8 cellular contexts compared by ENCODE assay signal in the genomic region with DNA sequence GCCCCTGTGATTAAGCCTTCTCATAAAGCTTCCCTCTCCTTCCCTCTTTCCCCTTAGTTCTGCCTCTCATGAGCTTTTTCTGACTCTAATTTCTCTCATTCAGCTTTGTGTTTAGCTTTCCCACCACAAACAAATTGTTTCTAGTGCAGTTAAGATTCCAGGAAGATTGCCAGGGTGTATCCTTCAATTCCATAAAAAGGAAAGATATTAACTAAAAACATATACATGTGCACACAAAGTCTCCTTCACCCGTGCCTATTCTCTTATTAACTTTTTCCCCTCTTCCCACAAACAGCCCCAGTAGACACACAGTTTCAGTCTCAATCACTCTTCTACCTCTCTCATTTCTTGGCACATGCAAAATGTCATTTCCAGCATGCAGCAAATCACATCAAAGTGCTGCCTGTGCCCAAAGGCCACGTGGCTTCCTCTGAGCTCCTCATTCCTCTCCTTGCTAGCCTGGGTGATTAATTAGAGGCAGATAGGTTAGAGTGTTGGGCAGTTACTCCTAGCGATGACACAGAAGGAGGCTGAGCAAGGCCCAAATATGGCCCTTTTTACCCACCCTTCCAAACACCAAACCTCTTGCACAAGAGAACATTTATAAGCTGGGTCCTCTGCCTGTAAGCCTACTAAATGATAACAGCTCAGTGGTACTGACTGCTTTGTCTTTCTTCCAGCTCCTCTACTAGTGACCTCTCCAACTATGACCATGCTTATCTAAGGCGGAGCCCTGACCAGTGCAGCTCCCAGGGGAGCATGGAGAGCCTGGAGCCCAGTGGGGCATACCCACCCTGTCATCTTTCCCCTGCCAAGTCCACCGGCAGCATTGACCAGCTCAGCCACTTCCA.
DNase-seq lines count a peak whose midpoint lies in the region; ATAC-seq and TF ChIP-seq lines count a peak whose summit lies in the region.
"Had no signal": no experiment of that assay in that cellular context is flagged by ENCODE, and none has a peak within 500 bp of the region (broad histone marks: within the 10 kb centered on the region; RNA-seq: fewer than 3 reads in every experiment).

No MANE protein-coding gene starts in this region.

- no peak overlapping the region for H3K4me3 ChIP-seq in SJSA1
- H3K4me3 ChIP-seq in heart right ventricle, result no peak overlapping the region
- no peak overlapping the region for H3K4me3 ChIP-seq in stomach
- H3K4me3 ChIP-seq: dorsolateral prefrontal cortex had no signal

- WGBS in heart right ventricle, 2 donors, result 42 to 44% methylated on average over 5 of the region's 5 CpGs
- 32 to 48% (median 37%) methylated on average over 5 of the region's 5 CpGs for WGBS in stomach, 5 donors

- TF ChIP-seq EP300 in stomach (IDR thresholded peaks at IDR 0.05), result peak; percentile 64

- peak in 1 of 2 experiments; percentile 72 for DNase-seq in SJSA1 (ENCODE audit: low read depth in 1 of 2, low spot score in 2 of 2)
- DNase-seq in heart right ventricle, result peak in 1 of 2 donors; percentile 31
- no peak for DNase-seq in stomach
- DNase-seq in NK-92 (lab: John Stamatoyannopoulos, UW; ENCODE audit: unreplicated experiment), result no peak
- DNase-seq in medulla oblongata (ENCODE audit: extremely low spot score), result no peak

- TF ChIP-seq POLR2A in stomach (IDR thresholded peaks at IDR 0.05), result no peak

- peaks cover 40% of the 10 kb centered on the region for H3K4me1 ChIP-seq in SJSA1 (replicated peaks)
- peaks cover 0 to 32% (median 15%) of the 10 kb centered on the region in 9 donors for H3K4me1 ChIP-seq in heart right ventricle
- peaks cover 2 to 42% (median 22%) of the 10 kb centered on the region in 4 donors for H3K4me1 ChIP-seq in stomach

- intact Hi-C loops in heart right ventricle (cut with DNase I), result no loop called here
- intact Hi-C loops in stomach (cut with DNase I; ENCODE audit: low total_unique reads), result no loop called here

- H3K27me3 ChIP-seq in SJSA1 (replicated peaks) (no peaks in the 10 kb centered on the region), heart right ventricle (no peaks in the 10 kb centered on the region), stomach (no peaks in the 10 kb centered on the region)
- H3K27me3 ChIP-seq: dorsolateral prefrontal cortex had no signal

- peaks cover 28% of the 10 kb centered on the region for H3K36me3 ChIP-seq in SJSA1
- peaks cover 0 to 30% (median 0%) of the 10 kb centered on the region in 9 donors for H3K36me3 ChIP-seq in heart right ventricle
- H3K36me3 ChIP-seq in stomach, result peaks cover 20 to 55% (median 44%) of the 10 kb centered on the region in 4 donors

- ATAC-seq in GM21723 (IDR thresholded peaks at IDR 0.05; ENCODE audit: unreplicated experiment) (peak; percentile 54), heart right ventricle (peak; percentile 32 to 93 (median 84)), HG02571 (IDR thresholded peaks at IDR 0.05; ENCODE audit: unreplicated experiment) (no peak)

- peak overlapping the region; percentile 43 for H3K27ac ChIP-seq in SJSA1
- H3K27ac ChIP-seq in heart right ventricle, result peak overlapping the region in 7 of 10 donors; percentile 33 to 66 (median 50)
- peak overlapping the region; percentile 52 to 83 (median 72) for H3K27ac ChIP-seq in stomach

- no peak for TF ChIP-seq CTCF in heart right ventricle (IDR thresholded peaks at IDR 0.05)
- no peak for TF ChIP-seq CTCF in stomach (IDR thresholded peaks at IDR 0.05)

- no peaks in the 10 kb centered on the region for H3K9me3 ChIP-seq in SJSA1 (replicated peaks)
- H3K9me3 ChIP-seq in heart right ventricle, result no peaks in the 10 kb centered on the region
- no peaks in the 10 kb centered on the region for H3K9me3 ChIP-seq in stomach
